ENCODE assay signal across 1 cellular context in the genomic region with DNA sequence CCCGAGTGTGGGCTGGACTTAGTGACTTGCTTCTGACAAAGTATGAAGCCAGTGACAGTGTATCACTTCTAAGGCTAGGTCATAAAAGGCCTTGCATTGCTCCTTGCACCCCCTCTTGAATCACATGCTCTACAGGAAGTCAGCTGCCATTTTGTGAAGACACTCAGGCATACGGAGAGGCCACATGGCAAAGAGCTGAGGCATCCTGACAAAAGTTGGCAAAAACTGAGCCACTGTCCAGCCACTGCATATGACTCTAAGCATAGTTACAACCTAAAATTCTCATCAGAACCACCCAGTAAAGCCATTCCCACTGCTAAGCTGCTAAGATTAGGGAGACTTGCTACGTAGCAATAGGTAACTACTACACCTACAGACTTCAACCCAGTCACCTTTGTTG.
TF ChIP-seq lines count a peak whose summit lies in the region.

No MANE protein-coding gene starts in this region.

TF ChIP-seq in WTC11, 78 proteins besides CTCF, POLR2A, EP300 and RAD21 (continued from another document):
- TF ChIP-seq, protein P1, sequence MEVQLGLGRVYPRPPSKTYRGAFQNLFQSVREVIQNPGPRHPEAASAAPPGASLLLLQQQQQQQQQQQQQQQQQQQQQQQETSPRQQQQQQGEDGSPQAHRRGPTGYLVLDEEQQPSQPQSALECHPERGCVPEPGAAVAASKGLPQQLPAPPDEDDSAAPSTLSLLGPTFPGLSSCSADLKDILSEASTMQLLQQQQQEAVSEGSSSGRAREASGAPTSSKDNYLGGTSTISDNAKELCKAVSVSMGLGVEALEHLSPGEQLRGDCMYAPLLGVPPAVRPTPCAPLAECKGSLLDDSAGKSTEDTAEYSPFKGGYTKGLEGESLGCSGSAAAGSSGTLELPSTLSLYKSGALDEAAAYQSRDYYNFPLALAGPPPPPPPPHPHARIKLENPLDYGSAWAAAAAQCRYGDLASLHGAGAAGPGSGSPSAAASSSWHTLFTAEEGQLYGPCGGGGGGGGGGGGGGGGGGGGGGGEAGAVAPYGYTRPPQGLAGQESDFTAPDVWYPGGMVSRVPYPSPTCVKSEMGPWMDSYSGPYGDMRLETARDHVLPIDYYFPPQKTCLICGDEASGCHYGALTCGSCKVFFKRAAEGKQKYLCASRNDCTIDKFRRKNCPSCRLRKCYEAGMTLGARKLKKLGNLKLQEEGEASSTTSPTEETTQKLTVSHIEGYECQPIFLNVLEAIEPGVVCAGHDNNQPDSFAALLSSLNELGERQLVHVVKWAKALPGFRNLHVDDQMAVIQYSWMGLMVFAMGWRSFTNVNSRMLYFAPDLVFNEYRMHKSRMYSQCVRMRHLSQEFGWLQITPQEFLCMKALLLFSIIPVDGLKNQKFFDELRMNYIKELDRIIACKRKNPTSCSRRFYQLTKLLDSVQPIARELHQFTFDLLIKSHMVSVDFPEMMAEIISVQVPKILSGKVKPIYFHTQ (CRISPR knock-in tag; IDR thresholded peaks at IDR 0.05): no peak
- TF ChIP-seq CREB1 (CRISPR knock-in tag; IDR thresholded peaks at IDR 0.05): no peak
- TF ChIP-seq, protein P2, sequence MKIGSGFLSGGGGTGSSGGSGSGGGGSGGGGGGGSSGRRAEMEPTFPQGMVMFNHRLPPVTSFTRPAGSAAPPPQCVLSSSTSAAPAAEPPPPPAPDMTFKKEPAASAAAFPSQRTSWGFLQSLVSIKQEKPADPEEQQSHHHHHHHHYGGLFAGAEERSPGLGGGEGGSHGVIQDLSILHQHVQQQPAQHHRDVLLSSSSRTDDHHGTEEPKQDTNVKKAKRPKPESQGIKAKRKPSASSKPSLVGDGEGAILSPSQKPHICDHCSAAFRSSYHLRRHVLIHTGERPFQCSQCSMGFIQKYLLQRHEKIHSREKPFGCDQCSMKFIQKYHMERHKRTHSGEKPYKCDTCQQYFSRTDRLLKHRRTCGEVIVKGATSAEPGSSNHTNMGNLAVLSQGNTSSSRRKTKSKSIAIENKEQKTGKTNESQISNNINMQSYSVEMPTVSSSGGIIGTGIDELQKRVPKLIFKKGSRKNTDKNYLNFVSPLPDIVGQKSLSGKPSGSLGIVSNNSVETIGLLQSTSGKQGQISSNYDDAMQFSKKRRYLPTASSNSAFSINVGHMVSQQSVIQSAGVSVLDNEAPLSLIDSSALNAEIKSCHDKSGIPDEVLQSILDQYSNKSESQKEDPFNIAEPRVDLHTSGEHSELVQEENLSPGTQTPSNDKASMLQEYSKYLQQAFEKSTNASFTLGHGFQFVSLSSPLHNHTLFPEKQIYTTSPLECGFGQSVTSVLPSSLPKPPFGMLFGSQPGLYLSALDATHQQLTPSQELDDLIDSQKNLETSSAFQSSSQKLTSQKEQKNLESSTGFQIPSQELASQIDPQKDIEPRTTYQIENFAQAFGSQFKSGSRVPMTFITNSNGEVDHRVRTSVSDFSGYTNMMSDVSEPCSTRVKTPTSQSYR (CRISPR knock-in tag; IDR thresholded peaks at IDR 0.05): no peak
- TF ChIP-seq FOXP1 (CRISPR knock-in tag; IDR thresholded peaks at IDR 0.05; ENCODE audit: borderline replicate concordance): no peak
- TF ChIP-seq GRHL2 (CRISPR knock-in tag; IDR thresholded peaks at IDR 0.05; ENCODE audit: insufficient replicate concordance, severe bottlenecking): no peak
- TF ChIP-seq EMX1 (CRISPR knock-in tag; IDR thresholded peaks at IDR 0.05): no peak
- TF ChIP-seq, protein P3, sequence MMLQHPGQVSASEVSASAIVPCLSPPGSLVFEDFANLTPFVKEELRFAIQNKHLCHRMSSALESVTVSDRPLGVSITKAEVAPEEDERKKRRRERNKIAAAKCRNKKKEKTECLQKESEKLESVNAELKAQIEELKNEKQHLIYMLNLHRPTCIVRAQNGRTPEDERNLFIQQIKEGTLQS (CRISPR knock-in tag; conservative IDR thresholded peaks at IDR 0.05): no peak
